Comparison of ENCODE assay signal across 8 cellular contexts in the genomic region with DNA sequence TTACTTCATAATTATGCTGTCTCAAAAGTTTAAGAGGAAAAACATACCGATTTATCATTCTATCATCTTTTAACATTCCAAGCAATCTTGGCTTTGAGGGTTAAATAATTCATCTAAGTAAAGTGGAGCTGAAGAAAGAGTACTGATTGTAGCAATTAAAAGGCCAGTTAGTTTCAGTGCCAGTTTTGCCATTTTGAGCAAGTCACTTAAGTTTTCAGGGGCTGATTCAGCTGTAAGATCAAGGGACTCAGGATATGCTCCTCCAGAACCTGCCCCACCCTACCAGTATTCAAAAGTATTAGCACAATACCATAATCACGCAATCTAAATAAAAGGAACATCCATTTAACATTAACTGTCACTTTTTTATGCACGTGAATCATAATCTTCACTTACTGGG. TPM values are rescaled to one million over a fixed set of nuclear protein-coding genes. Genes with fewer than 3 reads are reported as not detected.
DNase-seq lines count a peak whose midpoint lies in the region; FAIRE-seq and TF ChIP-seq lines count a peak whose summit lies in the region.

No MANE protein-coding gene starts in this region.

- peak; percentile 81 for FAIRE-seq in D721Med (lab: Jason Lieb, UNC)

- H3F3A ChIP-seq in MM.1S (ENCODE audit: insufficient read depth, low read length) (peaks cover 24% of the 10 kb centered on the region), neural progenitor cell (ENCODE audit: low read depth) (peaks cover 7% of the 10 kb centered on the region)

- H3K27ac ChIP-seq in MM.1S (ENCODE audit: low read length) (peak overlapping the region; percentile 96; the same call in 1 of the 2 replicates), neural progenitor cell (no peak overlapping the region)

- H3K27ac Mint-ChIP-seq in neural progenitor cell = no peak overlapping the region

- H3K9ac ChIP-seq in MM.1S (ENCODE audit: low read length) (peak overlapping the region; percentile 96; the same call in 1 of the 2 replicates), neural progenitor cell (no peak overlapping the region)

- in situ Hi-C loops in G401 (cut with HindIII; ENCODE audit: low sequenced_read_pairs) = no loop called here

- H3K27me3 ChIP-seq in MM.1S (replicated peaks; ENCODE audit: insufficient read depth, low read length) = no peaks in the 10 kb centered on the region
- no peaks in the 10 kb centered on the region for H3K27me3 ChIP-seq in neural progenitor cell

- H3K4me1 ChIP-seq in MM.1S (ENCODE audit: low read length) (no peaks in the 10 kb centered on the region), neural progenitor cell (peaks cover 13% of the 10 kb centered on the region)

- TF ChIP-seq CTCF in D721Med (IDR thresholded peaks at IDR 0.05; ENCODE audit: insufficient read depth, missing control alignments) (no peak), MM.1S (IDR thresholded peaks at IDR 0.05; ENCODE audit: low read length) (no peak), choroid plexus epithelial cell (conservative IDR thresholded peaks at IDR 0.05; ENCODE audit: low read depth, low read length) (no peak), neural progenitor cell (IDR thresholded peaks at IDR 0.05) (no peak)

- no peaks in the 10 kb centered on the region for H3K9me2 ChIP-seq in MM.1S (replicated peaks; ENCODE audit: insufficient read depth, low read length)

- H3K4me3 ChIP-seq in MM.1S (ENCODE audit: low read length) = peak overlapping the region; percentile 100
- peak overlapping the region; percentile 89 for H3K4me3 ChIP-seq in choroid plexus epithelial cell (ENCODE audit: low read depth, low read length)
- peak overlapping the region; percentile 97 for H3K4me3 ChIP-seq in neural progenitor cell

- peak overlapping the region; percentile 95 for H3K4me3 Mint-ChIP-seq in neural progenitor cell

- no peaks in the 10 kb centered on the region for H3K9me3 ChIP-seq in MM.1S (replicated peaks; ENCODE audit: insufficient read depth, low read length)
- H3K9me3 ChIP-seq in neural progenitor cell (ENCODE audit: low read depth) = no peaks in the 10 kb centered on the region

- CTCF ChIA-PET in HEK293T (lab: Yijun Ruan, JAX) = interaction anchor here (0.7 kb wide), 1 partner anchor 86 kb away, joined by 3 read pairs; no protein-coding TSS in a partner anchor

- H3K36me3 ChIP-seq in MM.1S (replicated peaks; ENCODE audit: insufficient read depth, low read length) (peaks cover 6% of the 10 kb centered on the region; the same call in 1 of the 2 replicates), neural progenitor cell (peaks cover 11% of the 10 kb centered on the region)

- H3K4me2 ChIP-seq in MM.1S (ENCODE audit: low read depth, low read length) (peak overlapping the region; percentile 84), neural progenitor cell (peak overlapping the region; percentile 88)

- DNase-seq in D721Med (ENCODE audit: insufficient read length, low spot score) = no peak
- peak; percentile 48 for DNase-seq in MM.1S
- DNase-seq in choroid plexus epithelial cell (ENCODE audit: low read depth) = peak; percentile 12
- DNase-seq in neural progenitor cell (ENCODE audit: low spot score) = no peak
- no peak for DNase-seq in H4 (ENCODE audit: low spot score)
- DNase-seq in HEK293T (ENCODE audit: extremely low spot score) = no peak
- no peak for DNase-seq in SW 1271 (lab: John Stamatoyannopoulos, UW)
- DNase-seq in G401 (ENCODE audit: low spot score) = no peak

- peaks cover 21% of the 10 kb centered on the region for H3K4me1 Mint-ChIP-seq in neural progenitor cell

- no peaks in the 10 kb centered on the region; the same call in 1 of the 2 replicates for H4K20me1 ChIP-seq in MM.1S (ENCODE audit: insufficient read depth, low read length)
- peaks cover 38% of the 10 kb centered on the region for H4K20me1 ChIP-seq in neural progenitor cell (ENCODE audit: low read depth)

- POLR2A ChIA-PET in HEK293T (lab: Yijun Ruan, JAX) = interaction anchor here (1.0 kb wide), 1 partner anchor 130 kb away, joined by 3 read pairs; no protein-coding TSS in a partner anchor

- peaks cover 69% of the 10 kb centered on the region for H3K79me2 ChIP-seq in MM.1S (ENCODE audit: low read length)
- H3K79me2 ChIP-seq in neural progenitor cell (ENCODE audit: low read depth) = peaks cover 68% of the 10 kb centered on the region

- H2AFZ ChIP-seq in MM.1S (ENCODE audit: low read length) (no peak overlapping the region), neural progenitor cell (replicated peaks) (no peak overlapping the region)

- H3K27me3 Mint-ChIP-seq in neural progenitor cell (ENCODE audit: insufficient read depth, low read depth) = peaks cover 9% of the 10 kb centered on the region

- H3K36me3 Mint-ChIP-seq in neural progenitor cell = peaks cover 24% of the 10 kb centered on the region

- H3K9me3 Mint-ChIP-seq in neural progenitor cell = no peaks in the 10 kb centered on the region

TF ChIP-seq in HEK293T, 16 proteins besides CTCF, POLR2A, EP300 and RAD21:
- TF ChIP-seq ZNF384 (IDR thresholded peaks at IDR 0.05) (no peak), L3MBTL2 (conservative IDR thresholded peaks at IDR 0.05) (no peak), ARNT (IDR thresholded peaks at IDR 0.05) (no peak), FOXK2 (IDR thresholded peaks at IDR 0.05) (no peak), FOXA1 (IDR thresholded peaks at IDR 0.05) (no peak), SUZ12 (IDR thresholded peaks at IDR 0.05) (no peak), HDGF (IDR thresholded peaks at IDR 0.05; ENCODE audit: borderline replicate concordance) (no peak), SP1 (IDR thresholded peaks at IDR 0.05) (no peak), BHLHE40 (IDR thresholded peaks at IDR 0.05; ENCODE audit: borderline replicate concordance) (no peak)
TF ChIP-seq in HEK293T: peak in this region for 0.

RNA-seq across cellular contexts. Expression of a gene that starts 1.9 kb away (rescaled TPM):
- total RNA-seq in neural progenitor cell (ENCODE audit: low replicate concordance) = 139 and 196 TPM in 2 replicates
- 80.7 and 92.0 TPM in 2 replicates for total RNA-seq in H4 (2014; rRNA removed; shearing (Covaris generic))
- total RNA-seq in G401 (2014; rRNA removed; shearing (Covaris generic)) = 96.5 and 151 TPM in 2 replicates

RNA-seq across cellular contexts. Expression of a gene that starts 45.2 kb away (rescaled TPM):
- total RNA-seq in neural progenitor cell (ENCODE audit: low replicate concordance) = not detected in 2 replicates
- total RNA-seq in H4 (2014; rRNA removed; shearing (Covaris generic)) = not detected in 2 replicates
- not detected in 2 replicates for total RNA-seq in G401 (2014; rRNA removed; shearing (Covaris generic))

Comparison
In these comparisons a context has a peak if more than half of its experiments do, and no peak if none do; other contexts are left out.
1. DNase-seq: peak in MM.1S (single experiment) and choroid plexus epithelial cell (single experiment); none in D721Med (single experiment), neural progenitor cell (single experiment), H4 (single experiment), HEK293T (single experiment), SW 1271 (0 of 2) and G401 (single experiment).
2. Peak in every context shown above with its lines, with median percentiles within 50 percentile points of each other: H3K4me3 ChIP-seq.